8 cellular contexts compared by ENCODE assay signal in the genomic region with DNA sequence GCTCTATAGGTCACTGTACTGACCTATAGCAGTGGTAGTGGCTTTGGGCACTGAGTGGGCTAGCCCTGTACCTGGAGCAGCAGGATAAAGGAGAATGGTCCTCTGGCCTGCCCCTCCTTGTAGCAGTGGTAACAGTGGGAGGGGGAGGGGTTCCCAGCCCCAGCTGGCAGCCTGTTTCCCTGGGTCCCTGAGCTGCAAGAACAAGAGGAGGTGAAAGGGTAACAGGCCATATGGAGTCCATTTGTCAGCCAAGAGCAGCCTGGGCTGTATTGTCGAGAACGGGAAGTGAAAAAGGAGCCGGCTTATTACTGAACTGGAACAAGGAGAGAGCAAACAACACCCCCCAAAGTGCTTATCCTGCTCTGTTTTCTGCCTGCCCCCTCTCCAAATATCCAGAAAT.
DNase-seq lines count a peak whose midpoint lies in the region; ATAC-seq and TF ChIP-seq lines count a peak whose summit lies in the region.

No MANE protein-coding gene starts in this region.

- H3K27ac Mint-ChIP-seq in activated T-helper 1 cell treated with anti-CD3 and anti-CD28 coated beads, Interleukin-12 subunit alpha, Interleukin-12 subunit beta, Interleukin-2, Interleukin-4 antibody, amounts not matched to agents 30 ng/mL and 10 ng/mL and 1 ng/mL, durations not matched to agents 14 hours and 24 hours and 36 hours: peak overlapping the region; percentile 23

- peak; percentile 7; the same call in 1 of the 2 replicates for ATAC-seq in IMR-90 (ENCODE audit: low read depth)

- peaks cover 2% of the 10 kb centered on the region; the same call in 1 of the 2 replicates for H3K36me3 ChIP-seq in IMR-90 (ENCODE audit: control insufficient read depth, insufficient read depth, low read length)
- peaks cover 3 to 4% of the 10 kb centered on the region in 2 donors for H3K36me3 ChIP-seq in muscle layer of duodenum (ENCODE audit: control insufficient read depth in 1 of 2, insufficient read depth in 2 of 2, low read length in 2 of 2)
- no peaks in the 10 kb centered on the region for H3K36me3 ChIP-seq in A673 (ENCODE audit: insufficient read depth, low read length, poor library complexity, severe bottlenecking)

- no peak overlapping the region for H2AFZ ChIP-seq in IMR-90 (replicated peaks; ENCODE audit: low read length, poor library complexity)

- H3K36me3 Mint-ChIP-seq in activated T-helper 1 cell treated with anti-CD3 and anti-CD28 coated beads, Interleukin-12 subunit alpha, Interleukin-12 subunit beta, Interleukin-2, Interleukin-4 antibody, amounts not matched to agents 30 ng/mL and 10 ng/mL and 1 ng/mL, durations not matched to agents 14 hours and 24 hours and 36 hours (ENCODE audit: low read depth): peaks cover 40% of the 10 kb centered on the region

- no peaks in the 10 kb centered on the region for H3K27me3 Mint-ChIP-seq in activated T-helper 1 cell treated with anti-CD3 and anti-CD28 coated beads, Interleukin-12 subunit alpha, Interleukin-12 subunit beta, Interleukin-2, Interleukin-4 antibody, amounts not matched to agents 30 ng/mL and 10 ng/mL and 1 ng/mL, durations not matched to agents 14 hours and 24 hours and 36 hours (ENCODE audit: insufficient read depth)

- H3K4me1 Mint-ChIP-seq in activated T-helper 1 cell treated with anti-CD3 and anti-CD28 coated beads, Interleukin-12 subunit alpha, Interleukin-12 subunit beta, Interleukin-2, Interleukin-4 antibody, amounts not matched to agents 30 ng/mL and 10 ng/mL and 1 ng/mL, durations not matched to agents 14 hours and 24 hours and 36 hours (ENCODE audit: low read depth): peaks cover 82% of the 10 kb centered on the region

- no peak for TF ChIP-seq RAD21 in IMR-90 (IDR thresholded peaks at IDR 0.05; ENCODE audit: low read length)

- no peak overlapping the region for H3K18ac ChIP-seq in IMR-90 (ENCODE audit: low read depth, low read length)

- no peak overlapping the region for H4K8ac ChIP-seq in IMR-90 (ENCODE audit: low read depth in 2 of 2, low read length in 2 of 2)

- intact Hi-C loops in IMR-90 (cut with micrococcal nuclease): no loop called here
- intact Hi-C loops in activated T-helper 1 cell treated with anti-CD3 and anti-CD28 coated beads, Interleukin-12 subunit alpha, Interleukin-12 subunit beta, Interleukin-2, Interleukin-4 antibody, amounts not matched to agents 30 ng/mL and 10 ng/mL and 1 ng/mL, durations not matched to agents 14 hours and 24 hours and 36 hours (cut with micrococcal nuclease): no loop called here
- intact Hi-C loops in A673 (cut with micrococcal nuclease; ENCODE audit: unreplicated experiment): no loop called here

- peak overlapping the region; percentile 56; the same call in 1 of the 2 replicates for H3K23ac ChIP-seq in IMR-90 (ENCODE audit: low read depth, low read length)

- no peak overlapping the region; the same call in 1 of the 2 replicates for H3K9ac ChIP-seq in IMR-90 (ENCODE audit: low read depth, low read length)

- POLR2A ChIA-PET in IMR-90 (lab: Charles Lee; ENCODE audit: unreplicated experiment): no interaction called here
- POLR2A ChIA-PET in A673 (lab: Charles Lee; ENCODE audit: low non-redundant PET): no interaction called here

- no peak overlapping the region for H3K56ac ChIP-seq in IMR-90 (ENCODE audit: extremely low read depth, insufficient read depth, low read length)

- H3K4me3 Mint-ChIP-seq in activated T-helper 1 cell treated with anti-CD3 and anti-CD28 coated beads, Interleukin-12 subunit alpha, Interleukin-12 subunit beta, Interleukin-2, Interleukin-4 antibody, amounts not matched to agents 30 ng/mL and 10 ng/mL and 1 ng/mL, durations not matched to agents 14 hours and 24 hours and 36 hours: no peak overlapping the region

- TF ChIP-seq POLR2A in IMR-90 (IDR thresholded peaks at IDR 0.05; ENCODE audit: low read depth, low read length): no peak

- H2AK5ac ChIP-seq in IMR-90 (ENCODE audit: low read depth, low read length): peak overlapping the region; percentile 22; the same call in 1 of the 2 replicates

- no peak overlapping the region for H2BK15ac ChIP-seq in IMR-90 (ENCODE audit: low read depth, low read length)

- peak overlapping the region; percentile 30; the same call in 1 of the 2 replicates for H3K4ac ChIP-seq in IMR-90 (ENCODE audit: low read depth, low read length)

- no peak overlapping the region for H2BK120ac ChIP-seq in IMR-90 (ENCODE audit: low read depth, low read length)

- H3K4me3 ChIP-seq in IMR-90 (ENCODE audit: insufficient read depth, low read depth, low read length) (no peak overlapping the region), muscle layer of duodenum (ENCODE audit: low read depth in 1 of 2, low read length in 2 of 2) (no peak overlapping the region), A673 (ENCODE audit: low read depth, low read length, poor library complexity, severe bottlenecking) (no peak overlapping the region)

- H3K27ac ChIP-seq in IMR-90 (ENCODE audit: insufficient read depth, low read length): no peak overlapping the region
- peak overlapping the region; percentile 50 for H3K27ac ChIP-seq in muscle layer of duodenum (ENCODE audit: low read length)
- H3K27ac ChIP-seq in A673 (ENCODE audit: low read depth, low read length, poor library complexity, severe bottlenecking): no peak overlapping the region

- H3K9me3 ChIP-seq in IMR-90 (ENCODE audit: control insufficient read depth, insufficient read depth, low read length): no peaks in the 10 kb centered on the region
- no peaks in the 10 kb centered on the region for H3K9me3 ChIP-seq in muscle layer of duodenum (ENCODE audit: control insufficient read depth in 1 of 2, low read length in 2 of 2)
- H3K9me3 ChIP-seq in A673 (ENCODE audit: low read depth, low read length, poor library complexity, severe bottlenecking): no peaks in the 10 kb centered on the region

- no peak for TF ChIP-seq CTCF in IMR-90 (conservative IDR thresholded peaks at IDR 0.05; ENCODE audit: low read depth, low read length)
- TF ChIP-seq CTCF in A673 (conservative IDR thresholded peaks at IDR 0.05; ENCODE audit: low read depth, low read length): no peak

- H4K20me1 ChIP-seq in IMR-90 (ENCODE audit: insufficient read depth, low read length): peaks cover 34% of the 10 kb centered on the region

- BruUV-seq in IMR-90 (replicated peaks; lab: Mats Ljungman, UMichigan): no TSS peak
- BruUV-seq in A673 (replicated peaks; lab: Mats Ljungman, UMichigan): no TSS peak

- no peak overlapping the region for H4K91ac ChIP-seq in IMR-90 (ENCODE audit: insufficient read depth, low read depth, low read length)

- 0 out of 2 replicates have a peak overlapping the region, but pooled peaks have one; percentile 4 for H3K14ac ChIP-seq in IMR-90 (replicated peaks; ENCODE audit: low read depth, low read length)

- no CpG with 5 or more reads among the region's 3 CpGs for WGBS in IMR-90 (ENCODE audit: extremely low coverage in 2 of 2, insufficient read length in 1 of 2), 2 experiments

- H3K79me1 ChIP-seq in IMR-90 (ENCODE audit: low read depth in 1 of 2, low read length in 2 of 2): peaks cover 28 to 81% of the 10 kb centered on the region in 2 experiments

- CTCF ChIA-PET in IMR-90 (lab: Yijun Ruan, JAX) (no interaction called here), A673 (lab: Charles Lee) (no interaction called here)

- H3K4me1 ChIP-seq in IMR-90 (ENCODE audit: control insufficient read depth, insufficient read depth, low read length) (peaks cover 26% of the 10 kb centered on the region), muscle layer of duodenum (ENCODE audit: control insufficient read depth in 1 of 2, insufficient read depth in 2 of 2, low read length in 2 of 2) (peaks cover 46 to 48% of the 10 kb centered on the region in 2 donors), A673 (ENCODE audit: insufficient read depth, low read length, poor library complexity, severe bottlenecking) (peaks cover 28% of the 10 kb centered on the region)

- no peaks in the 10 kb centered on the region for H3K27me3 ChIP-seq in IMR-90 (ENCODE audit: control insufficient read depth, insufficient read depth, low read length)
- H3K27me3 ChIP-seq in muscle layer of duodenum (ENCODE audit: low read depth, low read length): no peaks in the 10 kb centered on the region
- H3K27me3 ChIP-seq in A673 (replicated peaks; ENCODE audit: insufficient read depth, low read depth, low read length, poor library complexity): no peaks in the 10 kb centered on the region

- H3K9me1 ChIP-seq in IMR-90 (ENCODE audit: insufficient read depth, low read length): peaks cover 34% of the 10 kb centered on the region

- no peak overlapping the region for H2BK5ac ChIP-seq in IMR-90 (ENCODE audit: low read depth, low read length, poor library complexity, severe bottlenecking)

- in situ Hi-C loops in IMR-90 (cut with MboI; ENCODE audit: low sequenced_read_pairs): no loop called here

- no peak overlapping the region for H2AK9ac ChIP-seq in IMR-90 (replicated peaks; ENCODE audit: low read depth, low read length, poor library complexity)

- H4K5ac ChIP-seq in IMR-90 (ENCODE audit: low read depth, low read length): no peak overlapping the region; the same call in 1 of the 2 replicates

- H2BK20ac ChIP-seq in IMR-90 (ENCODE audit: low read depth, low read length): no peak overlapping the region

- no peaks in the 10 kb centered on the region for H3K9me3 Mint-ChIP-seq in activated T-helper 1 cell treated with anti-CD3 and anti-CD28 coated beads, Interleukin-12 subunit alpha, Interleukin-12 subunit beta, Interleukin-2, Interleukin-4 antibody, amounts not matched to agents 30 ng/mL and 10 ng/mL and 1 ng/mL, durations not matched to agents 14 hours and 24 hours and 36 hours

- no peak overlapping the region; the same call in 1 of the 2 replicates for H3K4me2 ChIP-seq in IMR-90 (ENCODE audit: low read depth, low read length)

- dilution Hi-C loops in IMR-90 (cut with HindIII; ENCODE audit: low sequenced_read_pairs, unreplicated experiment): no loop called here

- DNase-seq in NCI-H2081 (lab: John Stamatoyannopoulos, UW) (peak; percentile 57 to 86), NCI-H2081 treated with DMSO at 0.1 percent for 48 hours (lab: John Stamatoyannopoulos, UW) (no peak), IMR-90 (no peak), A673 (ENCODE audit: low spot score) (no peak)
- no peak for DNase-seq in activated T-helper 1 cell treated with anti-CD3 and anti-CD28 coated beads, Interleukin-12 subunit alpha, Interleukin-12 subunit beta, Interleukin-2, Interleukin-4 antibody, amounts not matched to agents 30 ng/mL and 10 ng/mL and 1 ng/mL, durations not matched to agents 14 hours and 24 hours and 36 hours (ENCODE audit: low spot score)
- no peak for DNase-seq in stimulated activated CD4-positive, alpha-beta T cell treated with anti-CD3 and anti-CD28 coated beads, Interleukin-15, amount 100 ng/mL, for 24 hours
- no peak for DNase-seq in activated CD4-positive, alpha-beta T cell treated with anti-CD3 and anti-CD28 coated beads, Interleukin-2, amount 50 U/mL, for 48 hours

TF ChIP-seq in IMR-90, 13 proteins besides CTCF, POLR2A, EP300 and RAD21 (continues in another document):
- TF ChIP-seq NFE2L2 (IDR thresholded peaks at IDR 0.05; ENCODE audit: low read depth, low read length) (no peak), RFX5 (IDR thresholded peaks at IDR 0.05; ENCODE audit: low read depth, low read length) (no peak), CHD1 (IDR thresholded peaks at IDR 0.05; ENCODE audit: low read depth, low read length) (no peak), MXI1 (IDR thresholded peaks at IDR 0.05; ENCODE audit: borderline replicate concordance, low read depth, low read length) (no peak)

Comparison
In these comparisons a context has a peak if more than half of its experiments do, and no peak if none do; other contexts are left out.
1. DNase-seq: peak in NCI-H2081 (2 of 2); none in NCI-H2081 treated with DMSO at 0.1 percent for 48 hours (single experiment), IMR-90 (single experiment), activated T-helper 1 cell treated with anti-CD3 and anti-CD28 coated beads, Interleukin-12 subunit alpha, Interleukin-12 subunit beta, Interleukin-2, Interleukin-4 antibody, amounts not matched to agents 30 ng/mL and 10 ng/mL and 1 ng/mL, durations not matched to agents 14 hours and 24 hours and 36 hours (single experiment), stimulated activated CD4-positive, alpha-beta T cell treated with anti-CD3 and anti-CD28 coated beads, Interleukin-15, amount 100 ng/mL, for 24 hours (single experiment), A673 (single experiment) and activated CD4-positive, alpha-beta T cell treated with anti-CD3 and anti-CD28 coated beads, Interleukin-2, amount 50 U/mL, for 48 hours (0 of 2).